8 cellular contexts compared by ENCODE assay signal in genomic region chr1:151145158-151146071, GRCh38. TPM values are rescaled to one million over a fixed set of nuclear protein-coding genes. Genes with fewer than 3 reads are reported as not detected.
DNase-seq lines count a peak whose midpoint lies in the region; ATAC-seq and TF ChIP-seq lines count a peak whose summit lies in the region.

No MANE protein-coding gene starts in this region.

- H3K27ac Mint-ChIP-seq in naive thymus-derived CD8-positive, alpha-beta T cell, result peak overlapping the region in 5 of 10 donors; percentile 25 to 97 (median 62)

- TF ChIP-seq CTCF in GM12875 (IDR thresholded peaks at IDR 0.05; ENCODE audit: borderline replicate concordance, insufficient read depth, low read depth, low read length) (no peak), SU-DHL-6 (IDR thresholded peaks at IDR 0.05; ENCODE audit: insufficient read depth, low read length, poor library complexity, severe bottlenecking) (no peak)

- ATAC-seq in esophagus mucosa, result peak; percentile 16
- ATAC-seq in naive thymus-derived CD8-positive, alpha-beta T cell, result peak; percentile 18 to 21
- no peak for ATAC-seq in GM18505 (IDR thresholded peaks at IDR 0.05; ENCODE audit: unreplicated experiment)
- no peak for ATAC-seq in GM18517 (IDR thresholded peaks at IDR 0.05; ENCODE audit: unreplicated experiment)
- ATAC-seq in GM18502 (IDR thresholded peaks at IDR 0.05; ENCODE audit: poor library complexity, unreplicated experiment), result no peak
- ATAC-seq in HG03469 (IDR thresholded peaks at IDR 0.05; ENCODE audit: unreplicated experiment), result no peak

- no peaks in the 10 kb centered on the region for H3K9me3 ChIP-seq in SU-DHL-6 (ENCODE audit: insufficient read depth, low read length)

- DNase-seq in naive thymus-derived CD8-positive, alpha-beta T cell, result peak in 2 of 10 donors; percentile 29 to 39

- peak overlapping the region; percentile 91 to 100 (median 97) for H3K4me3 Mint-ChIP-seq in naive thymus-derived CD8-positive, alpha-beta T cell

- POLR2A ChIA-PET in naive thymus-derived CD8-positive, alpha-beta T cell (lab: Charles Lee), result interaction anchor here (0.6 to 4.4 kb wide), 5 partner anchors 13 to 219 kb away, joined by 3 to 20 read pairs (median 3); partner anchors contain the start of gene SETDB1

- H3K36me3 ChIP-seq in SU-DHL-6 (ENCODE audit: low read length), result no peaks in the 10 kb centered on the region

- no peak overlapping the region for H2AFZ ChIP-seq in SU-DHL-6 (ENCODE audit: low read depth, low read length, severe bottlenecking)

- no peak overlapping the region for H3K9ac ChIP-seq in SU-DHL-6 (ENCODE audit: low read length)

- H3K27me3 ChIP-seq in SU-DHL-6 (ENCODE audit: low read length), result no peaks in the 10 kb centered on the region

- no peaks in the 10 kb centered on the region for H3K27me3 Mint-ChIP-seq in naive thymus-derived CD8-positive, alpha-beta T cell

- H3K4me2 ChIP-seq in SU-DHL-6 (ENCODE audit: low read depth, low read length, poor library complexity, severe bottlenecking), result peak overlapping the region; percentile 90

- H3K27ac ChIP-seq in SU-DHL-6 (ENCODE audit: low read depth, low read length), result no peak overlapping the region

- H3K79me2 ChIP-seq in SU-DHL-6 (ENCODE audit: insufficient read depth, low read length), result no peaks in the 10 kb centered on the region

- H4K20me1 ChIP-seq in SU-DHL-6 (ENCODE audit: low read depth, low read length), result no peaks in the 10 kb centered on the region

- H3K36me3 Mint-ChIP-seq in naive thymus-derived CD8-positive, alpha-beta T cell, result no peaks in the 10 kb centered on the region

- peak overlapping the region; percentile 60 for H3K4me3 ChIP-seq in GM12875 (ENCODE audit: low read depth, low read length)
- no peak overlapping the region for H3K4me3 ChIP-seq in SU-DHL-6 (ENCODE audit: insufficient read depth, low read length, poor library complexity, severe bottlenecking)

- no peak for TF ChIP-seq POLR2A in GM18505 (IDR thresholded peaks at IDR 0.05; ENCODE audit: borderline replicate concordance, extremely low read depth, insufficient read depth, insufficient read length)

- H3F3A ChIP-seq in SU-DHL-6 (ENCODE audit: insufficient read depth), result no peaks in the 10 kb centered on the region

- no peaks in the 10 kb centered on the region for H3K9me2 ChIP-seq in SU-DHL-6 (replicated peaks; ENCODE audit: insufficient read depth, low read length)

- H3K9me3 Mint-ChIP-seq in naive thymus-derived CD8-positive, alpha-beta T cell, result no peaks in the 10 kb centered on the region

- peaks cover 11 to 23% (median 14%) of the 10 kb centered on the region in 4 donors for H3K4me1 Mint-ChIP-seq in naive thymus-derived CD8-positive, alpha-beta T cell

RNA-seq across cellular contexts. Expression of gene SEMA6C, which starts 1.0 kb away (rescaled TPM):
- 0.88 TPM for total RNA-seq in esophagus mucosa
- 10 to 100 TPM; 10.6 to 13.2 TPM for total RNA-seq in naive thymus-derived CD8-positive, alpha-beta T cell
- 1 to 10 TPM in 1 of 3 donors, under 1 TPM in 2; 0.57 to 1.1 (median 0.81) TPM for polyA plus RNA-seq in naive thymus-derived CD8-positive, alpha-beta T cell

RNA-seq across cellular contexts. Expression of gene TNFAIP8L2, which starts 11.0 kb away (rescaled TPM):
- total RNA-seq in esophagus mucosa, result not detected
- 10 to 100 TPM; 31.5 to 33.1 TPM for total RNA-seq in naive thymus-derived CD8-positive, alpha-beta T cell
- polyA plus RNA-seq in naive thymus-derived CD8-positive, alpha-beta T cell, result 10 to 100 TPM in 2 of 3 donors, 1 to 10 TPM in 1; 9.9 to 37.4 (median 11.7) TPM

RNA-seq across cellular contexts. Expression of gene LYSMD1, which starts 20.3 kb away (rescaled TPM):
- 5.0 TPM for total RNA-seq in esophagus mucosa
- 1 to 10 TPM; 2.5 to 4.5 TPM for total RNA-seq in naive thymus-derived CD8-positive, alpha-beta T cell
- polyA plus RNA-seq in naive thymus-derived CD8-positive, alpha-beta T cell, result under 1 TPM in 2 of 3 donors, not detected in 1; 0.23 to 0.30 TPM

RNA-seq across cellular contexts. Expression of gene SCNM1, which starts 20.5 kb away (rescaled TPM):
- total RNA-seq in esophagus mucosa, result 30.6 TPM
- total RNA-seq in naive thymus-derived CD8-positive, alpha-beta T cell, result 10 to 100 TPM; 57.8 to 65.2 TPM
- polyA plus RNA-seq in naive thymus-derived CD8-positive, alpha-beta T cell, result 10 to 100 TPM; 53.7 to 74.2 (median 63.5) TPM

RNA-seq across cellular contexts. Expression of gene TMOD4, which starts 30.4 kb away (rescaled TPM):
- not detected for total RNA-seq in esophagus mucosa
- 1 to 10 TPM; 2.0 to 4.6 TPM for total RNA-seq in naive thymus-derived CD8-positive, alpha-beta T cell
- polyA plus RNA-seq in naive thymus-derived CD8-positive, alpha-beta T cell, result under 1 TPM in 2 of 3 donors, not detected in 1; 0.50 to 0.59 TPM

Comparison
In these comparisons a context has a peak if more than half of its experiments do, and no peak if none do; other contexts are left out.
1. ATAC-seq: peak in esophagus mucosa (single experiment) and naive thymus-derived CD8-positive, alpha-beta T cell (2 of 2); none in GM18505 (single experiment), GM18517 (single experiment), GM18502 (single experiment) and HG03469 (single experiment).
2. RNA of gene TNFAIP8L2, which starts 11.0 kb away (total RNA-seq): 31.5 to 33.1 TPM in naive thymus-derived CD8-positive, alpha-beta T cell; not detected in esophagus mucosa (single experiment); every median in the first group is over 10 times any median in the second.